15 cellular contexts compared by ENCODE assay signal in genomic region chrX:95629737-95630136, GRCh38.
"Had no signal": no experiment of that assay in that cellular context is flagged by ENCODE, and none has a peak within 500 bp of the region (broad histone marks: within the 10 kb centered on the region; RNA-seq: fewer than 3 reads in every experiment).

No MANE protein-coding gene starts in this region.

- H3K27ac ChIP-seq: ascending aorta, left lung, neutrophil had no signal

- H3K4me3 ChIP-seq: ascending aorta, left lung, mucosa of descending colon had no signal

- FAIRE-seq: bronchial epithelial cell, keratinocyte had no signal

- H3K4me1 ChIP-seq: ascending aorta, left lung had no signal

- H3K27me3 ChIP-seq: ascending aorta, left lung, neutrophil had no signal

- H3K36me3 ChIP-seq: ascending aorta, left lung, neutrophil had no signal

- ATAC-seq: activated CD4-positive, alpha-beta T cell treated with anti-CD3 and anti-CD28 coated beads for 36 hours; effector memory CD8-positive, alpha-beta T cell; left lung; mucosa of descending colon; naive thymus-derived CD4-positive, alpha-beta T cell; right cardiac atrium; T-helper 17 cell had no signal

- H3K9me3 ChIP-seq: ascending aorta, neutrophil had no signal

- DNase-seq: activated CD4-positive, alpha-beta memory T cell treated with anti-CD3 and anti-CD28 coated beads, Interleukin-2, amount 10 ng/mL, durations not matched to agents 7 days and 5 days; activated CD4-positive, alpha-beta T cell treated with anti-CD3 and anti-CD28 coated beads for 36 hours; activated naive CD4-positive, alpha-beta T cell treated with anti-CD3 and anti-CD28 coated beads, Interleukin-2, amount 10 ng/mL, durations not matched to agents 7 days and 5 days; activated T-cell treated with anti-CD3 and anti-CD28 coated beads, Interleukin-2, amount 50 U/mL, for 24 hours; effector memory CD8-positive, alpha-beta T cell; head of caudate nucleus; left lung; mucosa of descending colon; naive thymus-derived CD4-positive, alpha-beta T cell; right cardiac atrium; T-helper 17 cell had no signal
